Comparison of ENCODE assay signal across 10 cellular contexts in genomic region chr22:27238935-27239510, GRCh38.
DNase-seq lines count a peak whose midpoint lies in the region; ATAC-seq, FAIRE-seq and TF ChIP-seq lines count a peak whose summit lies in the region.
"Had no signal": no experiment of that assay in that cellular context is flagged by ENCODE, and none has a peak within 500 bp of the region (broad histone marks: within the 10 kb centered on the region; RNA-seq: fewer than 3 reads in every experiment).

No MANE protein-coding gene starts in this region.

- TF ChIP-seq CTCF in AG04450 (IDR thresholded peaks at IDR 0.05; ENCODE audit: low read depth, low read length), result no peak
- TF ChIP-seq CTCF in endothelial cell of umbilical vein (IDR thresholded peaks at IDR 0.05; ENCODE audit: extremely low read depth in 1 of 2, insufficient read depth in 1 of 2, low read depth in 1 of 2, low read length in 2 of 2), result no peak
- no peak for TF ChIP-seq CTCF in stomach (IDR thresholded peaks at IDR 0.05)

- H3K27me3 ChIP-seq in AG04450 (ENCODE audit: control insufficient read depth, insufficient read depth, low read length), result peaks cover under 1% of the 10 kb centered on the region
- H3K27me3 ChIP-seq in endothelial cell of umbilical vein (ENCODE audit: control insufficient read depth in 2 of 2, insufficient read depth in 2 of 2, low read length in 2 of 2), result no peaks in the 10 kb centered on the region
- no peaks in the 10 kb centered on the region for H3K27me3 ChIP-seq in mesendoderm (ENCODE audit: insufficient read depth, low read length, poor library complexity)
- H3K27me3 ChIP-seq in stomach, result peaks cover 0 to 5% (median 0%) of the 10 kb centered on the region in 3 donors

- no TSS peak for BruUV-seq in endothelial cell of umbilical vein (replicated peaks; lab: Mats Ljungman, UMichigan)

- no peak for ATAC-seq in GM21576 (IDR thresholded peaks at IDR 0.05; ENCODE audit: unreplicated experiment)

- H3K4me1 ChIP-seq in endothelial cell of umbilical vein (ENCODE audit: control insufficient read depth, extremely low read depth, insufficient read depth, low read length) (peaks cover 44% of the 10 kb centered on the region), mesendoderm (ENCODE audit: control insufficient read depth, low read depth, low read length) (no peaks in the 10 kb centered on the region), stomach (peaks cover 0 to 40% (median 15%) of the 10 kb centered on the region in 4 donors)

- no peaks in the 10 kb centered on the region for H3K79me1 ChIP-seq in mesendoderm (ENCODE audit: low read length)

- dilution Hi-C loops in endothelial cell of umbilical vein (cut with MboI; ENCODE audit: extremely low pct_ligation_motif_present, low sequenced_read_pairs), result no loop called here

- H3K4me3 ChIP-seq in AG04450 (ENCODE audit: low read depth, low read length) (no peak overlapping the region), endothelial cell of umbilical vein (replicated peaks in 1 of 3; ENCODE audit: insufficient read depth in 1 of 3, low read depth in 1 of 3, low read length in 3 of 3) (no peak overlapping the region), mesendoderm (ENCODE audit: low read length) (no peak overlapping the region), stomach (no peak overlapping the region)

- peak; percentile 95 for DNase-seq in AG04450 (ENCODE audit: low read depth, low spot score)
- peak; percentile 40 for DNase-seq in NCI-H2171 (lab: John Stamatoyannopoulos, UW)
- DNase-seq in endothelial cell of umbilical vein (ENCODE audit: low read depth, low spot score), result peak; percentile 99
- peak; percentile 38 for DNase-seq in mesendoderm
- DNase-seq in nucleus accumbens (lab: John Stamatoyannopoulos, UW), result no peak
- no peak for DNase-seq in stomach
- no peak for DNase-seq in DMS114 treated with DMSO at 0.1 percent for 48 hours (lab: John Stamatoyannopoulos, UW; ENCODE audit: unreplicated experiment)
- DNase-seq: CD4-positive, alpha-beta T cell had no signal

- no peak overlapping the region for H3K23ac ChIP-seq in mesendoderm (ENCODE audit: low read length)

- H4K5ac ChIP-seq in mesendoderm (ENCODE audit: low read length), result no peak overlapping the region

- POLR2A ChIA-PET in AG04450 (lab: Yijun Ruan, JAX) (interaction anchor here (0.5 to 1.4 kb wide), 4 partner anchors 13 to 605 kb away, joined by 3 to 5 read pairs (median 4); no protein-coding TSS in a partner anchor), endothelial cell of umbilical vein (lab: Charles Lee) (interaction anchor here (0.9 kb wide), 2 partner anchors 24 to 181 kb away, joined by 3 to 5 read pairs; no protein-coding TSS in a partner anchor)

- TF ChIP-seq POLR2A in endothelial cell of umbilical vein (IDR thresholded peaks at IDR 0.05; ENCODE audit: low read depth, low read length) (peak; percentile 92), stomach (IDR thresholded peaks at IDR 0.05) (no peak)

- no peak overlapping the region for H2AFZ ChIP-seq in endothelial cell of umbilical vein (ENCODE audit: low read depth, low read length)

- H3K9me1 ChIP-seq in endothelial cell of umbilical vein (replicated peaks; ENCODE audit: control insufficient read depth, extremely low read depth, insufficient read depth, low read length), result no peaks in the 10 kb centered on the region

- H2BK120ac ChIP-seq in mesendoderm (ENCODE audit: low read depth, low read length), result no peak overlapping the region

- no peaks in the 10 kb centered on the region; the same call in 1 of the 2 replicates for H3K9me3 ChIP-seq in AG04450 (ENCODE audit: control insufficient read depth, insufficient read depth, low read length)
- H3K9me3 ChIP-seq in endothelial cell of umbilical vein (replicated peaks; ENCODE audit: control insufficient read depth, insufficient read depth, low read length), result no peaks in the 10 kb centered on the region
- no peaks in the 10 kb centered on the region for H3K9me3 ChIP-seq in stomach

- H3K79me2 ChIP-seq in endothelial cell of umbilical vein (ENCODE audit: control insufficient read depth, insufficient read depth, low read length), result no peaks in the 10 kb centered on the region
- no peaks in the 10 kb centered on the region for H3K79me2 ChIP-seq in mesendoderm (ENCODE audit: control insufficient read depth, insufficient read depth, low read length)

- H2BK5ac ChIP-seq in mesendoderm (ENCODE audit: low read length), result no peak overlapping the region

- H3K4me2 ChIP-seq in endothelial cell of umbilical vein (ENCODE audit: insufficient read depth, low read length), result peak overlapping the region; percentile 14
- no peak overlapping the region for H3K4me2 ChIP-seq in mesendoderm (ENCODE audit: low read length)

- CTCF ChIA-PET in AG04450 (lab: Charles Lee) (no interaction called here), endothelial cell of umbilical vein (lab: Charles Lee) (interaction anchor here (0.9 to 1.3 kb wide), 6 partner anchors 26 to 178 kb away, joined by 3 to 5 read pairs (median 3); no protein-coding TSS in a partner anchor)

- intact Hi-C loops in endothelial cell of umbilical vein (cut with micrococcal nuclease), result loop anchor here (1.0 to 10.0 kb wide), 12 partner anchors 27 to 563 kb away; partner anchors contain the start of gene MN1
- intact Hi-C loops in stomach (cut with DNase I; ENCODE audit: low total_unique reads), result no loop called here

- H3K27ac ChIP-seq in AG04450 (ENCODE audit: low read depth, low read length), result peak overlapping the region; percentile 75
- H3K27ac ChIP-seq in endothelial cell of umbilical vein (ENCODE audit: insufficient read depth, low read depth, low read length), result peak overlapping the region; percentile 96
- H3K27ac ChIP-seq in mesendoderm (ENCODE audit: low read depth, low read length), result no peak overlapping the region
- peak overlapping the region in 1 of 5 donors; percentile 6 for H3K27ac ChIP-seq in stomach

- H4K8ac ChIP-seq in mesendoderm (ENCODE audit: low read depth, low read length), result no peak overlapping the region

- no peaks in the 10 kb centered on the region for H4K20me1 ChIP-seq in endothelial cell of umbilical vein (replicated peaks; ENCODE audit: control insufficient read depth, extremely low read depth, insufficient read depth, low read length)

- H3K36me3 ChIP-seq in endothelial cell of umbilical vein (ENCODE audit: control insufficient read depth in 2 of 2, extremely low read depth in 1 of 2, insufficient read depth in 2 of 2, low read length in 2 of 2) (no peaks in the 10 kb centered on the region), mesendoderm (ENCODE audit: control insufficient read depth, insufficient read depth, low read length) (no peaks in the 10 kb centered on the region), stomach (no peaks in the 10 kb centered on the region)

- no peak for TF ChIP-seq EP300 in stomach (IDR thresholded peaks at IDR 0.05)

- no peak overlapping the region for H3K18ac ChIP-seq in mesendoderm (ENCODE audit: low read length)

- H3K9ac ChIP-seq in endothelial cell of umbilical vein (replicated peaks; ENCODE audit: extremely low read depth, insufficient read depth, low read length), result peak overlapping the region; percentile 72
- H3K9ac ChIP-seq in mesendoderm (ENCODE audit: low read length), result no peak overlapping the region

- H2AK5ac ChIP-seq in mesendoderm (ENCODE audit: low read length), result no peak overlapping the region

- no CpG with 5 or more reads among the region's 10 CpGs for WGBS in mesendoderm (ENCODE audit: extremely low coverage, insufficient coverage, low lambda C conversion rate)
- WGBS in stomach, 5 donors, result 40 to 49% (median 43%) methylated on average over 6 to 10 of the region's 10 CpGs

- peak; percentile 94 for FAIRE-seq in endothelial cell of umbilical vein (lab: Jason Lieb, UNC)
- FAIRE-seq: frontal cortex had no signal

- H2BK15ac ChIP-seq in mesendoderm (replicated peaks; ENCODE audit: low read depth), result no peak overlapping the region

- H3K4ac ChIP-seq in mesendoderm (ENCODE audit: low read depth, low read length), result no peak overlapping the region

- no peak overlapping the region for H3K56ac ChIP-seq in mesendoderm (ENCODE audit: low read length)

TF ChIP-seq in endothelial cell of umbilical vein, 7 proteins besides CTCF, POLR2A, EP300 and RAD21:
- TF ChIP-seq MYC (IDR thresholded peaks at IDR 0.05; ENCODE audit: low read depth, low read length), result peak; percentile 13
- no peak for TF ChIP-seq MAX (IDR thresholded peaks at IDR 0.05; ENCODE audit: insufficient read depth, insufficient read length)
- TF ChIP-seq GATA2 (IDR thresholded peaks at IDR 0.05; ENCODE audit: insufficient read depth, insufficient read length, low read depth, low read length), result peak; percentile 99
- peak; percentile 99 for TF ChIP-seq POLR2AphosphoS5 (IDR thresholded peaks at IDR 0.05; ENCODE audit: insufficient read depth, low read depth, low read length)
- peak; percentile 79 for TF ChIP-seq JUN (IDR thresholded peaks at IDR 0.05; ENCODE audit: borderline replicate concordance, insufficient read depth, insufficient read length, low read depth)
- TF ChIP-seq EZH2 (IDR thresholded peaks at IDR 0.05; ENCODE audit: borderline replicate concordance, low read depth, low read length, severe bottlenecking), result no peak
- TF ChIP-seq FOS (IDR thresholded peaks at IDR 0.05; ENCODE audit: borderline replicate concordance, insufficient read depth, low read length), result peak; percentile 91
TF ChIP-seq in endothelial cell of umbilical vein: peak in this region for 5.

Comparison
In these comparisons a context has a peak if more than half of its experiments do, and no peak if none do; other contexts are left out.
1. DNase-seq: peak in AG04450 (single experiment), NCI-H2171 (single experiment), endothelial cell of umbilical vein (single experiment) and mesendoderm (single experiment); none in nucleus accumbens (0 of 56), stomach (single experiment) and DMS114 treated with DMSO at 0.1 percent for 48 hours (single experiment).